In genomic region chr19:37990362-37990761, GRCh38 we compare ENCODE assay signal across 18 cellular contexts.
A peak's percentile ranks its signal among the peaks of the same experiment; 100 is the strongest.
DNase-seq lines count a peak whose midpoint lies in the region; ATAC-seq and TF ChIP-seq lines count a peak whose summit lies in the region.
"Had no signal": no experiment of that assay in that cellular context is flagged by ENCODE, and none has a peak within 500 bp of the region (broad histone marks: within the 10 kb centered on the region; RNA-seq: fewer than 3 reads in every experiment).

No MANE protein-coding gene starts in this region.

- H3K9me3 Mint-ChIP-seq in IgD-negative memory B cell = no peaks in the 10 kb centered on the region
- no peaks in the 10 kb centered on the region for H3K9me3 Mint-ChIP-seq in MCF 10A (ENCODE audit: unreplicated experiment)
- H3K9me3 Mint-ChIP-seq: activated naive CD4-positive, alpha-beta T cell treated with anti-CD3 and anti-CD28 coated beads, Interleukin-2, amount 10 ng/mL, durations not matched to agents 7 days and 5 days; CD4-positive, alpha-beta T cell had no signal

- H3K27ac Mint-ChIP-seq in IgD-negative memory B cell = peak overlapping the region in 2 of 3 donors; percentile 10 to 35
- H3K27ac Mint-ChIP-seq in MCF 10A (ENCODE audit: low read depth, unreplicated experiment) = peak overlapping the region; percentile 12
- H3K27ac Mint-ChIP-seq: activated naive CD4-positive, alpha-beta T cell treated with anti-CD3 and anti-CD28 coated beads, Interleukin-2, amount 10 ng/mL, durations not matched to agents 7 days and 5 days; CD4-positive, alpha-beta T cell had no signal

- H3K27me3 Mint-ChIP-seq in IgD-negative memory B cell (no peaks in the 10 kb centered on the region), MCF 10A (ENCODE audit: insufficient read depth, unreplicated experiment) (no peaks in the 10 kb centered on the region)
- H3K27me3 Mint-ChIP-seq: activated naive CD4-positive, alpha-beta T cell treated with anti-CD3 and anti-CD28 coated beads, Interleukin-2, amount 10 ng/mL, durations not matched to agents 7 days and 5 days; CD4-positive, alpha-beta T cell had no signal

- peak; percentile 55 for DNase-seq in A172 (ENCODE audit: low spot score)
- DNase-seq in MCF 10A (ENCODE audit: unreplicated experiment) = peak; percentile 81
- DNase-seq in left lobe of liver (ENCODE audit: low spot score) = no peak
- DNase-seq in vagina (ENCODE audit: extremely low spot score in 2 of 2) = no peak
- DNase-seq in NCI-H2029 treated with DMSO at 0.1 percent for 48 hours (lab: John Stamatoyannopoulos, UW) = no peak
- DNase-seq: activated naive CD4-positive, alpha-beta T cell treated with anti-CD3 and anti-CD28 coated beads, Interleukin-2, amount 10 ng/mL, durations not matched to agents 7 days and 5 days; CD4-positive, alpha-beta T cell; DMS53; esophagus squamous epithelium; HCEC 1CT; NCI-H1930; NCI-H526 treated with DMSO at 0.1 percent for 48 hours; Peyer's patch; stomach; uterus had no signal

- H3K4me1 ChIP-seq in vagina = peaks cover 30% of the 10 kb centered on the region
- H3K4me1 ChIP-seq: uterus had no signal

- H3K4me3 Mint-ChIP-seq in IgD-negative memory B cell = peak overlapping the region in 1 of 4 donors; percentile 23
- no peak overlapping the region for H3K4me3 Mint-ChIP-seq in MCF 10A (ENCODE audit: unreplicated experiment)
- H3K4me3 Mint-ChIP-seq: activated naive CD4-positive, alpha-beta T cell treated with anti-CD3 and anti-CD28 coated beads, Interleukin-2, amount 10 ng/mL, durations not matched to agents 7 days and 5 days; CD4-positive, alpha-beta T cell had no signal

- H3K9me3 ChIP-seq in vagina = no peaks in the 10 kb centered on the region
- H3K9me3 ChIP-seq: esophagus squamous epithelium, Peyer's patch, stomach, uterus had no signal

- no peaks in the 10 kb centered on the region for H3K27me3 ChIP-seq in vagina
- H3K27me3 ChIP-seq: esophagus squamous epithelium, Peyer's patch, stomach, uterus had no signal

- TF ChIP-seq CTCF in MCF 10A (IDR thresholded peaks at IDR 0.05; ENCODE audit: unreplicated experiment) (peak; percentile 12), vagina (IDR thresholded peaks at IDR 0.05) (no peak)

- no peak overlapping the region for H3K4me3 ChIP-seq in vagina
- H3K4me3 ChIP-seq: esophagus squamous epithelium, Peyer's patch, stomach, uterus had no signal

- peak; percentile 4 for ATAC-seq in left lobe of liver
- ATAC-seq in HG03135 (IDR thresholded peaks at IDR 0.05; ENCODE audit: unreplicated experiment) = no peak
- no peak for ATAC-seq in HG02642 (IDR thresholded peaks at IDR 0.05; ENCODE audit: poor library complexity, unreplicated experiment)

- no peaks in the 10 kb centered on the region for H3K36me3 ChIP-seq in vagina
- H3K36me3 ChIP-seq: esophagus squamous epithelium, Peyer's patch, uterus had no signal

- H3K36me3 Mint-ChIP-seq in IgD-negative memory B cell (peaks cover 5% of the 10 kb centered on the region), MCF 10A (ENCODE audit: insufficient read depth, unreplicated experiment) (no peaks in the 10 kb centered on the region)
- H3K36me3 Mint-ChIP-seq: activated naive CD4-positive, alpha-beta T cell treated with anti-CD3 and anti-CD28 coated beads, Interleukin-2, amount 10 ng/mL, durations not matched to agents 7 days and 5 days had no signal

- POLR2A ChIA-PET in MCF 10A (lab: Yijun Ruan, JAX) = interaction anchor here (0.7 to 2.4 kb wide), 11 partner anchors 11 to 1455 kb away, joined by 3 to 16 read pairs (median 3); partner anchors contain the start of genes C19orf33, SIPA1L3 and WDR87

- no TSS peak for BruUV-seq in MCF 10A (replicated peaks; lab: Mats Ljungman, UMichigan)

- no peak for TF ChIP-seq POLR2A in vagina (IDR thresholded peaks at IDR 0.05)

- no peak overlapping the region for H3K27ac ChIP-seq in vagina
- H3K27ac ChIP-seq: esophagus squamous epithelium, Peyer's patch, stomach, uterus had no signal

- intact Hi-C loops in MCF 10A (cut with micrococcal nuclease) (loop anchor here (1.0 to 10.0 kb wide), 4 partner anchors 56 to 105 kb away; partner anchors contain the start of gene SIPA1L3), vagina (cut with DNase I) (no loop called here)

- H3K4me1 Mint-ChIP-seq in IgD-negative memory B cell = peaks cover 40 to 44% (median 40%) of the 10 kb centered on the region in 3 donors
- peaks cover 27% of the 10 kb centered on the region for H3K4me1 Mint-ChIP-seq in MCF 10A (ENCODE audit: insufficient read depth, unreplicated experiment)

- CTCF ChIA-PET in MCF 10A (lab: Yijun Ruan, JAX) = interaction anchor here (0.7 to 5.4 kb wide), 7 partner anchors 10 to 251 kb away, joined by 3 to 51 read pairs (median 6); partner anchors contain the start of genes SIPA1L3 and WDR87

Comparison
In these comparisons a context has a peak if more than half of its experiments do, and no peak if none do; other contexts are left out.
1. DNase-seq: peak in A172 (single experiment) and MCF 10A (single experiment); none in left lobe of liver (single experiment), vagina (0 of 2) and NCI-H2029 treated with DMSO at 0.1 percent for 48 hours (single experiment).